ENCODE assay signal across 8 cellular contexts in the genomic region with DNA sequence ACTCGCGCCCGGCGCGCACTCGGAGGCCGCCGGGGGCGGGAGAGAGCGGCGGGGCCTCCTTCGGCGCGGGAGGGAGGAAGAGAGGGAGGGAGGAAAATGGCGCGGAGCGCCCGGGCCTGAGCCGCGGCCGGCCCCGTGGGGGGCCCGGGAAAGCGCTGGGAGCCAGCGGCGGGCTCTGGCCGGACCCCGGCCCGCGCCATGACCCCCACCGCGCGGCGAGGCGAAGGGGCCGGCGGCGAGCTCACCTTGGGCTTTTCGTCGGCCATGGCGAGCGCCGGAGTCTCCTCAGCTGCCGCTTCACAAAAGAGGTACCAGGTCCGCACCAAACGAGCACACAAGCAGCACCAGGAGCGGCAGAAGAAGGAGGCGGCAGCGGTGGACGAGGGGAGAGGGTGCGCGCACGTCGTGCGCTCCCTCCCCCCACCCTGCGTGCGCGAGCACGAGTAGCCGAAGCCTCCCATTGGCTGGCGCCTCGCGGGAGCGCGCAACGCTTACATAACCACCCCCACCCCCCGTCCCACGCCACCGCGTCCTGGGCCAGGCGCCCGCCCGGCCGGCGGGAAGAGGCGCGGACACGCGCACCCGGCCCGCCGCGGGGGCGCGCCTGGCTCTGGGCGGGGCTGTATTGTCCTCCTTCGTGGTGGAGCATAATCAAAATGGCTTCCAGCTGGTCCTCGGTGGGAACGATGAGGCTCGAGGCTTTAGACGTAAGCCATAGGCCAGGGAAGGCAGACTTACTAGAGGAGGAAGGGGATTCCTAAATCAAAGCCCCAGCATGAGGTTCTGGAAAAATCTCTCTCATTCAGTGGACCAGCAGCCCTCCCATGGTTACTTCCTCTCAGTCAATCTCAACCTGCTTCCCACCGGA. TPM values are rescaled to one million over a fixed set of nuclear protein-coding genes. Genes with fewer than 3 reads are reported as not detected.
A peak's percentile ranks its signal among the peaks of the same experiment; 100 is the strongest.
DNase-seq lines count a peak whose midpoint lies in the region; ATAC-seq lines count a peak whose summit lies in the region.

Gene SUMO2, minus strand, starts transcription at position 391 of the 868 bp plus-strand sequence. Its CDS starts 125 bp downstream, at position 266.

- peak within 1 kb of the TSS; percentile 98 to 100 (median 99) for H3K9ac ChIP-seq in BLaER1 treated with 17β-estradiol and CSF1 and Interleukin-3, amounts not matched to agents 10 nM and 100 nM

- H4K20me1 ChIP-seq in BLaER1 treated with 17β-estradiol and CSF1 and Interleukin-3, amounts not matched to agents 10 nM and 100 nM: peaks cover 44 to 46% (median 45%) of the 10 kb centered on the region in 11 experiments; a peak in 21 of 22 replicates

- H3K36me3 Mint-ChIP-seq in activated CD4-positive, alpha-beta T cell treated with anti-CD3 and anti-CD28 coated beads, Interleukin-2, amount 10 ng/mL, durations not matched to agents 7 days and 5 days (ENCODE audit: low read depth): peaks cover 36% of the 10 kb centered on the region

- H3K27ac ChIP-seq in BLaER1 treated with 17β-estradiol and CSF1 and Interleukin-3, amounts not matched to agents 10 nM and 100 nM: peak within 1 kb of the TSS; percentile 98 to 100 (median 100)

- H3K4me1 Mint-ChIP-seq in activated CD4-positive, alpha-beta T cell treated with anti-CD3 and anti-CD28 coated beads, Interleukin-2, amount 10 ng/mL, durations not matched to agents 7 days and 5 days: peaks cover 43% of the 10 kb centered on the region

- peak within 1 kb of the TSS; percentile 84 for H3K4me3 Mint-ChIP-seq in activated CD4-positive, alpha-beta T cell treated with anti-CD3 and anti-CD28 coated beads, Interleukin-2, amount 10 ng/mL, durations not matched to agents 7 days and 5 days

- H3K4me3 ChIP-seq in BLaER1 treated with 17β-estradiol and CSF1 and Interleukin-3, amounts not matched to agents 10 nM and 100 nM: peak within 1 kb of the TSS; percentile 91 to 100 (median 98)

- H3K4me1 ChIP-seq in BLaER1 treated with 17β-estradiol and CSF1 and Interleukin-3, amounts not matched to agents 10 nM and 100 nM: peaks cover 32 to 40% (median 35%) of the 10 kb centered on the region in 10 experiments

- ATAC-seq in GM19324 (IDR thresholded peaks at IDR 0.05; ENCODE audit: low FRiP score, unreplicated experiment) (peak; percentile 84), HG03460 (IDR thresholded peaks at IDR 0.05; ENCODE audit: unreplicated experiment) (peak; percentile 63), left lobe of liver (peak; percentile 92)

- CTCF ChIA-PET in activated CD4-positive, alpha-beta T cell treated with anti-CD3 and anti-CD28 coated beads, Interleukin-2, amount 10 ng/mL, durations not matched to agents 7 days and 5 days (lab: Charles Lee): interaction anchor here (0.6 to 2.0 kb wide), 8 partner anchors 11 to 310 kb away, joined by 3 to 14 read pairs (median 4); partner anchors contain the start of genes FDXR and MIF4GD

- peak within 1 kb of the TSS; percentile 99 for H3K27ac Mint-ChIP-seq in activated CD4-positive, alpha-beta T cell treated with anti-CD3 and anti-CD28 coated beads, Interleukin-2, amount 10 ng/mL, durations not matched to agents 7 days and 5 days

- H3K27me3 Mint-ChIP-seq in activated CD4-positive, alpha-beta T cell treated with anti-CD3 and anti-CD28 coated beads, Interleukin-2, amount 10 ng/mL, durations not matched to agents 7 days and 5 days: no peaks in the 10 kb centered on the region

- DNase-seq in NCI-H526 (lab: John Stamatoyannopoulos, UW): peak; percentile 83 to 97
- DNase-seq in activated CD4-positive, alpha-beta T cell treated with anti-CD3 and anti-CD28 coated beads, Interleukin-2, amount 10 ng/mL, durations not matched to agents 7 days and 5 days: peak; percentile 93
- peak; percentile 33 for DNase-seq in cortex of kidney (lab: John Stamatoyannopoulos, UW)
- DNase-seq in left lobe of liver (ENCODE audit: low spot score): peak; percentile 95
- DNase-seq in stimulated activated CD4-positive, alpha-beta T cell treated with anti-CD3 and anti-CD28 coated beads, Interleukin-2, amount 100 ng/mL, for 24 hours: peak; percentile 96 to 97

- H3K9me3 ChIP-seq in BLaER1 treated with 17β-estradiol and CSF1 and Interleukin-3, amounts not matched to agents 10 nM and 100 nM (replicated peaks in 1 of 11): no peaks in the 10 kb centered on the region

- H3K27me3 ChIP-seq in BLaER1 treated with 17β-estradiol and CSF1 and Interleukin-3, amounts not matched to agents 10 nM and 100 nM: no peaks in the 10 kb centered on the region

- peaks cover 27 to 33% (median 31%) of the 10 kb centered on the region in 11 experiments for H3K36me3 ChIP-seq in BLaER1 treated with 17β-estradiol and CSF1 and Interleukin-3, amounts not matched to agents 10 nM and 100 nM

- H3K4me2 ChIP-seq in BLaER1 treated with 17β-estradiol and CSF1 and Interleukin-3, amounts not matched to agents 10 nM and 100 nM: peak within 1 kb of the TSS; percentile 74 to 97 (median 88)

- POLR2A ChIA-PET in activated CD4-positive, alpha-beta T cell treated with anti-CD3 and anti-CD28 coated beads, Interleukin-2, amount 10 ng/mL, durations not matched to agents 7 days and 5 days (lab: Charles Lee): no interaction called here

- no peaks in the 10 kb centered on the region for H3K9me3 Mint-ChIP-seq in activated CD4-positive, alpha-beta T cell treated with anti-CD3 and anti-CD28 coated beads, Interleukin-2, amount 10 ng/mL, durations not matched to agents 7 days and 5 days

RNA-seq across cellular contexts. Expression of gene SUMO2, which starts in this region (rescaled TPM):
- 100 to 1,000 TPM; 527 to 642 TPM for total RNA-seq in activated CD4-positive, alpha-beta T cell treated with anti-CD3 and anti-CD28 coated beads, Interleukin-2, amount 10 ng/mL, durations not matched to agents 7 days and 5 days
- total RNA-seq in left lobe of liver: 94.9 TPM

Comparison
In these comparisons a context has a peak if more than half of its experiments do, and no peak if none do; other contexts are left out.
1. Peak in every context shown above with its lines: DNase-seq, ATAC-seq, H3K4me3 ChIP-seq and H3K27ac ChIP-seq.
2. DNase-seq: peak in every context shown above with its lines; median percentile 96 in stimulated activated CD4-positive, alpha-beta T cell treated with anti-CD3 and anti-CD28 coated beads, Interleukin-2, amount 100 ng/mL, for 24 hours; 95 in left lobe of liver; 93 in activated CD4-positive, alpha-beta T cell treated with anti-CD3 and anti-CD28 coated beads, Interleukin-2, amount 10 ng/mL, durations not matched to agents 7 days and 5 days; 90 in NCI-H526; 33 in cortex of kidney.